20 cellular contexts compared by ENCODE assay signal in the genomic region with DNA sequence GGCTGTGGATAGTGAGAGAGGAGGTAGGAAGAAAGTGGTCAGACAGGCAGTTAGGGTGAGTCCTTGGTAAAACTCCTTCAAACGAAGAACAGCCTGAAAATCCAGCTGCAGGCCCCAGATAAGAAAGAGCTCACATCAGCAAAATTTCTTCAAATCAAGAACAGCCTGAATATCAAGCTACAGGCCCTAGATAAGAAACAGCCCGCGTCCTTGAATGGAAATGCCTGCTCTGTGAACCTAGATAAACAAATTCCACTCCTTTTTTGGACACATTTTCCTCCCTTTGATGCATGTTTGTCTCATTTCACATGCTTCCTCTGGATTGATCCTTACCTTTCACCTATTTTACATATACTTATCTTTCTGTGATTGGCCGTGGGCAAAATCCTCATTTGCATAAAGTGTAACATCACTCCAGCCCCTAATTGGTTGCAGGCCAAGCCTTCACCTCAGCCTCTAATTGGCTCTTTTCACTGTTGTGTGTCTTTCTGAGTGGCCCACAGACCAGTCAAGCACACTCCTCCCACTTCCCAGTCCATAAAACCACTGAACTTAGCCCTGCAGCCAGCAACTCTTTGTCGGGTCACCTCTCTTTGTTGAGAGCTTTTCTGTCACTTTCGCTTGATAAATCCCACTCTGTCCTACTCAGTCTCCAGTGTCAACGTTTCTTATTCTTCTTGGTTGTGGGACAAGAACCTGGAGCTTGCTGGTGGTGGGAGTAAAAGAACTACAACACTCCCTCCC. TPM values are rescaled to one million over a fixed set of nuclear protein-coding genes. Genes with fewer than 3 reads are reported as not detected.
DNase-seq lines count a peak whose midpoint lies in the region; ATAC-seq and TF ChIP-seq lines count a peak whose summit lies in the region.
"Had no signal": no experiment of that assay in that cellular context is flagged by ENCODE, and none has a peak within 500 bp of the region (broad histone marks: within the 10 kb centered on the region; RNA-seq: fewer than 3 reads in every experiment).

No MANE protein-coding gene starts in this region.

- CTCF ChIA-PET in activated CD8-positive, alpha-beta T cell treated with anti-CD3 and anti-CD28 coated beads for 36 hours (lab: Charles Lee) = interaction anchor here (1.9 kb wide), 1 partner anchor 23 kb away, joined by 9 read pairs; no protein-coding TSS in a partner anchor

- no peak overlapping the region for H3K27ac ChIP-seq in HUES6 (ENCODE audit: low read depth, low read length)
- H3K27ac ChIP-seq in body of pancreas = peak overlapping the region in 2 of 4 donors; percentile 44 to 47
- peak overlapping the region; percentile 65 to 70 for H3K27ac ChIP-seq in liver (ENCODE audit: low read depth in 1 of 2, low read length in 2 of 2)
- H3K27ac ChIP-seq in smooth muscle cell (ENCODE audit: low read depth) = peak overlapping the region; percentile 56
- no peak overlapping the region for H3K27ac ChIP-seq in tibial nerve
- H3K27ac ChIP-seq: BLaER1 treated with 17β-estradiol and CSF1 and Interleukin-3, amounts not matched to agents 10 nM and 100 nM had no signal

- DNase-seq in body of pancreas (peak in 3 of 4 donors; percentile 27 to 65 (median 61)), smooth muscle cell (lab: John Stamatoyannopoulos, UW; ENCODE audit: unreplicated experiment) (no peak), HuH-7.5 (ENCODE audit: low spot score) (no peak), MV-4-11 (lab: John Stamatoyannopoulos, UW) (no peak), tibial nerve (ENCODE audit: low spot score in 2 of 2) (no peak)
- DNase-seq in activated CD8-positive, alpha-beta T cell treated with anti-CD3 and anti-CD28 coated beads for 36 hours = no peak
- DNase-seq: activated CD4-positive, alpha-beta T cell treated with anti-CD3 and anti-CD28 coated beads for 36 hours; activated T-cell treated with anti-CD3 and anti-CD28 coated beads, Interleukin-2, amount 50 U/mL, for 48 hours; aorta; DND-41; KG1; NCI-H146; retina; RPMI8226; stimulated activated CD4-positive, alpha-beta T cell treated with anti-CD3 and anti-CD28 coated beads, Interleukin-4, amount 100 ng/mL, for 1 hour had no signal

- H3K4me1 Mint-ChIP-seq in activated CD8-positive, alpha-beta T cell treated with anti-CD3 and anti-CD28 coated beads for 36 hours (ENCODE audit: low read depth) = no peaks in the 10 kb centered on the region
- H3K4me1 Mint-ChIP-seq: activated CD4-positive, alpha-beta T cell treated with anti-CD3 and anti-CD28 coated beads for 36 hours had no signal

- H3K4me2 ChIP-seq in smooth muscle cell = peak overlapping the region; percentile 40
- H3K4me2 ChIP-seq: BLaER1 treated with 17β-estradiol and CSF1 and Interleukin-3, amounts not matched to agents 10 nM and 100 nM had no signal

- TF ChIP-seq RAD21 in liver (IDR thresholded peaks at IDR 0.05) = peak; percentile 11

- H3K9me3 ChIP-seq in HUES6 (ENCODE audit: control insufficient read depth, insufficient read depth, low read depth, low read length) (peaks cover 17% of the 10 kb centered on the region), body of pancreas (no peaks in the 10 kb centered on the region), liver (ENCODE audit: control insufficient read depth in 4 of 4, low read length in 3 of 4) (peaks cover 0 to 3% (median 2%) of the 10 kb centered on the region in 4 donors), smooth muscle cell (replicated peaks; ENCODE audit: low read depth) (no peaks in the 10 kb centered on the region), tibial nerve (peaks cover 0 to 26% (median 0%) of the 10 kb centered on the region in 4 donors)

- H3K36me3 ChIP-seq in HUES6 (ENCODE audit: control insufficient read depth, insufficient read depth, low read length) (no peaks in the 10 kb centered on the region), body of pancreas (replicated peaks in 1 of 2; ENCODE audit: insufficient read depth in 1 of 2, low read depth in 2 of 2) (no peaks in the 10 kb centered on the region), liver (ENCODE audit: control insufficient read depth in 4 of 4, insufficient read depth in 3 of 4, low read depth in 1 of 4, low read length in 3 of 4) (no peaks in the 10 kb centered on the region), smooth muscle cell (ENCODE audit: low read depth) (no peaks in the 10 kb centered on the region), tibial nerve (no peaks in the 10 kb centered on the region)
- H3K36me3 ChIP-seq: BLaER1 treated with 17β-estradiol and CSF1 and Interleukin-3, amounts not matched to agents 10 nM and 100 nM had no signal

- H2AFZ ChIP-seq in smooth muscle cell (ENCODE audit: low read depth) = peak overlapping the region; percentile 56

- peaks cover 4% of the 10 kb centered on the region for H3K27me3 Mint-ChIP-seq in activated CD8-positive, alpha-beta T cell treated with anti-CD3 and anti-CD28 coated beads for 36 hours
- H3K27me3 Mint-ChIP-seq: activated CD4-positive, alpha-beta T cell treated with anti-CD3 and anti-CD28 coated beads for 36 hours had no signal

- no peaks in the 10 kb centered on the region for H3K36me3 Mint-ChIP-seq in activated CD8-positive, alpha-beta T cell treated with anti-CD3 and anti-CD28 coated beads for 36 hours (ENCODE audit: low read depth)

- H3K27me3 ChIP-seq in HUES6 (ENCODE audit: control insufficient read depth, insufficient read depth, low read length) = no peaks in the 10 kb centered on the region
- no peaks in the 10 kb centered on the region for H3K27me3 ChIP-seq in body of pancreas
- H3K27me3 ChIP-seq in liver (ENCODE audit: control insufficient read depth in 4 of 4, insufficient read depth in 4 of 4, low read length in 3 of 4) = no peaks in the 10 kb centered on the region
- no peaks in the 10 kb centered on the region for H3K27me3 ChIP-seq in smooth muscle cell (ENCODE audit: low read depth)
- no peaks in the 10 kb centered on the region for H3K27me3 ChIP-seq in tibial nerve
- H3K27me3 ChIP-seq: BLaER1 treated with 17β-estradiol and CSF1 and Interleukin-3, amounts not matched to agents 10 nM and 100 nM had no signal

- TF ChIP-seq CTCF in body of pancreas (IDR thresholded peaks at IDR 0.05) (no peak), liver (IDR thresholded peaks at IDR 0.05; ENCODE audit: low read depth, low read length, missing input control) (no peak), smooth muscle cell (IDR thresholded peaks at IDR 0.05; ENCODE audit: borderline replicate concordance, insufficient read depth, poor library complexity, severe bottlenecking) (no peak), tibial nerve (IDR thresholded peaks at IDR 0.05) (no peak)
- TF ChIP-seq CTCF in activated CD8-positive, alpha-beta T cell treated with anti-CD3 and anti-CD28 coated beads for 36 hours (IDR thresholded peaks at IDR 0.05) = no peak

- no peaks in the 10 kb centered on the region for H3K79me2 ChIP-seq in smooth muscle cell (ENCODE audit: low read depth)

- no peak overlapping the region for H3K4me3 Mint-ChIP-seq in activated CD8-positive, alpha-beta T cell treated with anti-CD3 and anti-CD28 coated beads for 36 hours
- H3K4me3 Mint-ChIP-seq: activated CD4-positive, alpha-beta T cell treated with anti-CD3 and anti-CD28 coated beads for 36 hours; T-helper 1 cell treated with Interleukin-12 subunit alpha and Interleukin-12 subunit beta and Interleukin-4 antibody, amounts not matched to agents 30 μg/mL and 1 μg/mL, for 36 hours had no signal

- POLR2A ChIA-PET in activated CD8-positive, alpha-beta T cell treated with anti-CD3 and anti-CD28 coated beads for 36 hours (lab: Charles Lee) = no interaction called here

- intact Hi-C loops in body of pancreas (cut with DNase I) = no loop called here
- intact Hi-C loops in activated CD8-positive, alpha-beta T cell treated with anti-CD3 and anti-CD28 coated beads for 36 hours (cut with micrococcal nuclease) = no loop called here

- H3K27ac Mint-ChIP-seq in activated CD8-positive, alpha-beta T cell treated with anti-CD3 and anti-CD28 coated beads for 36 hours = no peak overlapping the region
- H3K27ac Mint-ChIP-seq: activated CD4-positive, alpha-beta T cell treated with anti-CD3 and anti-CD28 coated beads for 36 hours; T-helper 1 cell treated with Interleukin-12 subunit alpha and Interleukin-12 subunit beta and Interleukin-4 antibody, amounts not matched to agents 30 μg/mL and 1 μg/mL, for 36 hours had no signal

- H3K4me1 ChIP-seq in HUES6 (ENCODE audit: control insufficient read depth, insufficient read depth, low read length) (peaks cover 7% of the 10 kb centered on the region; the same call in 1 of the 2 replicates), body of pancreas (peaks cover 12% of the 10 kb centered on the region), liver (ENCODE audit: control insufficient read depth in 4 of 4, insufficient read depth in 4 of 4, low read length in 3 of 4) (peaks cover 5 to 27% (median 18%) of the 10 kb centered on the region in 4 donors), smooth muscle cell (ENCODE audit: low read depth) (no peaks in the 10 kb centered on the region), tibial nerve (no peaks in the 10 kb centered on the region)
- H3K4me1 ChIP-seq: BLaER1 treated with 17β-estradiol and CSF1 and Interleukin-3, amounts not matched to agents 10 nM and 100 nM had no signal

- H4K20me1 ChIP-seq in smooth muscle cell (ENCODE audit: low read depth) = no peaks in the 10 kb centered on the region
- H4K20me1 ChIP-seq: BLaER1 treated with 17β-estradiol and CSF1 and Interleukin-3, amounts not matched to agents 10 nM and 100 nM had no signal

- no peak for TF ChIP-seq EP300 in tibial nerve (IDR thresholded peaks at IDR 0.05)

- WGBS in body of pancreas, 2 donors = 31 to 40% methylated on average over 7 of the region's 7 CpGs
- WGBS in liver = 19% methylated on average over 7 of the region's 7 CpGs
- WGBS in smooth muscle cell (ENCODE audit: low lambda C conversion rate) = 12% methylated on average over 7 of the region's 7 CpGs
- 63 to 69% methylated on average over 7 of the region's 7 CpGs for WGBS in tibial nerve, 2 donors

- ATAC-seq in body of pancreas = peak; percentile 64
- ATAC-seq in activated CD8-positive, alpha-beta T cell treated with anti-CD3 and anti-CD28 coated beads for 36 hours = no peak
- ATAC-seq: activated CD4-positive, alpha-beta T cell treated with anti-CD3 and anti-CD28 coated beads for 36 hours had no signal

- H3K9me3 Mint-ChIP-seq in activated CD8-positive, alpha-beta T cell treated with anti-CD3 and anti-CD28 coated beads for 36 hours = no peaks in the 10 kb centered on the region

- no peak overlapping the region for H3K4me3 ChIP-seq in HUES6 (ENCODE audit: low read depth, low read length)
- no peak overlapping the region for H3K4me3 ChIP-seq in body of pancreas
- no peak overlapping the region for H3K4me3 ChIP-seq in liver (ENCODE audit: low read depth in 1 of 3, low read length in 3 of 3)
- H3K4me3 ChIP-seq in smooth muscle cell = no peak overlapping the region
- no peak overlapping the region for H3K4me3 ChIP-seq in tibial nerve
- H3K4me3 ChIP-seq: BLaER1 treated with 17β-estradiol and CSF1 and Interleukin-3, amounts not matched to agents 10 nM and 100 nM had no signal

- peaks cover 9% of the 10 kb centered on the region for H3F3A ChIP-seq in smooth muscle cell (ENCODE audit: low read depth)

- H3K9ac ChIP-seq in HUES6 (ENCODE audit: low read length) = peak overlapping the region; percentile 31
- H3K9ac ChIP-seq in liver (ENCODE audit: low read depth in 1 of 2, low read length in 2 of 2) = peak overlapping the region in 1 of 2 donors; percentile 66
- H3K9ac ChIP-seq in smooth muscle cell (ENCODE audit: low read depth) = no peak overlapping the region
- H3K9ac ChIP-seq: BLaER1 treated with 17β-estradiol and CSF1 and Interleukin-3, amounts not matched to agents 10 nM and 100 nM had no signal

- TF ChIP-seq POLR2A in body of pancreas (IDR thresholded peaks at IDR 0.05) = no peak
- no peak for TF ChIP-seq POLR2A in tibial nerve (IDR thresholded peaks at IDR 0.05)

RNA-seq across cellular contexts. Expression of a gene that starts 6.0 kb away (rescaled TPM):
- not detected for total RNA-seq in body of pancreas
- 100 to 1,000 TPM in 1 of 2 donors, 10 to 100 TPM in 1; 22.9 to 655 TPM for total RNA-seq in liver
- 100 to 1,000 TPM; 726 to 892 TPM for polyA plus RNA-seq in liver
- not detected in 2 replicates for total RNA-seq in smooth muscle cell
- 0.10 TPM in 1 of 2 replicates, not detected in the other for polyA plus RNA-seq in smooth muscle cell
- total RNA-seq in tibial nerve = not detected
- total RNA-seq in activated CD8-positive, alpha-beta T cell treated with anti-CD3 and anti-CD28 coated beads for 36 hours = not detected
- total RNA-seq: activated CD4-positive, alpha-beta T cell treated with anti-CD3 and anti-CD28 coated beads for 36 hours; aorta; myocyte had no signal

RNA-seq across cellular contexts. Expression of a gene that starts 33.1 kb away (rescaled TPM):
- total RNA-seq in body of pancreas = not detected
- total RNA-seq in liver = not detected
- polyA plus RNA-seq in liver = not detected
- not detected in 2 replicates for total RNA-seq in smooth muscle cell
- not detected in 2 replicates for polyA plus RNA-seq in smooth muscle cell
- not detected for total RNA-seq in tibial nerve
- total RNA-seq in activated CD8-positive, alpha-beta T cell treated with anti-CD3 and anti-CD28 coated beads for 36 hours = not detected
- total RNA-seq: activated CD4-positive, alpha-beta T cell treated with anti-CD3 and anti-CD28 coated beads for 36 hours; aorta; myocyte had no signal
- polyA plus RNA-seq: aorta had no signal

Comparison
In these comparisons a context has a peak if more than half of its experiments do, and no peak if none do; other contexts are left out.
1. H3K27ac ChIP-seq: peak in liver (2 of 2) and smooth muscle cell (single experiment); none in HUES6 (single experiment) and tibial nerve (0 of 4).
2. DNase-seq: peak in body of pancreas (3 of 4); none in smooth muscle cell (single experiment), HuH-7.5 (single experiment), MV-4-11 (single experiment), tibial nerve (0 of 2) and activated CD8-positive, alpha-beta T cell treated with anti-CD3 and anti-CD28 coated beads for 36 hours (single experiment).
3. RNA of a gene that starts 6.0 kb away (total RNA-seq): 22.9 to 655 TPM in liver; not detected in body of pancreas, not detected in smooth muscle cell, not detected in tibial nerve and not detected in activated CD8-positive, alpha-beta T cell treated with anti-CD3 and anti-CD28 coated beads for 36 hours; every median in the first group is over 10 times any median in the second.